Comparison of ENCODE assay signal across 8 cellular contexts in the genomic region with DNA sequence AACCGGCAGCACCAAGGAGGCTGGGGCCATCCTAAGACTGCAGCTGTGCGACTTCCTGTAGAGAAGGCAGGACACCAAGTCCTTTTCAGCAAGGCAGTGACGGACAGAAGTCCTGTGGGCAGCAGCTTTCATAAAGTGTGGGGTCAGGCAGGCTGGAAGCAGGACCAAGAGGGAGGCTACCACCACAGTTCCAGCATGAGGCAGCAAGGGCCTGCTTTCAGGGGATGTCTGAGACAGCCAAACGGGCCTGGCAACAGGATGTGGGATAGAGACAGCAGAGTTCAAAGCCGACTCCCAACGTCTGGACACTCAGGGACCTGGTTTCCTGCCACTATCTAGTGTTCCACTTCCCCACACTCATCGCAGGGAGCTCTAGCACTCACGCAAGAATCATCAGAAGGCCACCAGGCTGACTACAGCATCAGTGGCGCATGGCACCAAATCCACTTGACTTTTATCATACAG. TPM values are rescaled to one million over a fixed set of nuclear protein-coding genes. Genes with fewer than 3 reads are reported as not detected.
DNase-seq lines count a peak whose midpoint lies in the region; ATAC-seq and TF ChIP-seq lines count a peak whose summit lies in the region.

No MANE protein-coding gene starts in this region.

- no peak overlapping the region for H3K27ac ChIP-seq in SJCRH30

- H3K36me3 Mint-ChIP-seq in osteocyte (ENCODE audit: unreplicated experiment), result no peaks in the 10 kb centered on the region

- ATAC-seq in HG02642 (IDR thresholded peaks at IDR 0.05; ENCODE audit: poor library complexity, unreplicated experiment), result no peak

- DNase-seq in SKM-1 treated with dmso at 0.1 percent for 144 hours (lab: John Stamatoyannopoulos, UW; ENCODE audit: unreplicated experiment) (peak; percentile 41), SKM-1 (lab: John Stamatoyannopoulos, UW; ENCODE audit: unreplicated experiment) (no peak), SJCRH30 (peak; percentile 13 to 31), epithelial cell of esophagus (ENCODE audit: low read depth) (peak; percentile 9), osteocyte (ENCODE audit: extremely low spot score, unreplicated experiment) (no peak), epidermal melanocyte (ENCODE audit: insufficient read length, low spot score) (no peak), NCI-H187 (lab: John Stamatoyannopoulos, UW) (no peak)

- no peaks in the 10 kb centered on the region for H3K9me3 Mint-ChIP-seq in osteocyte (ENCODE audit: unreplicated experiment)

- no peaks in the 10 kb centered on the region for H3K27me3 ChIP-seq in SJCRH30

- TF ChIP-seq CTCF in epithelial cell of esophagus (IDR thresholded peaks at IDR 0.05; ENCODE audit: insufficient read depth, low read depth, low read length, missing control alignments), result no peak
- TF ChIP-seq CTCF in osteocyte (IDR thresholded peaks at IDR 0.05), result no peak

- H3K4me1 ChIP-seq in SJCRH30, result peaks cover 24% of the 10 kb centered on the region

- peaks cover 67% of the 10 kb centered on the region for H3K4me1 Mint-ChIP-seq in osteocyte (ENCODE audit: unreplicated experiment)

- no peak overlapping the region for H3K4me3 ChIP-seq in SJCRH30
- H3K4me3 ChIP-seq in epithelial cell of esophagus (ENCODE audit: low read length), result no peak overlapping the region

- peak overlapping the region; percentile 83 for H3K27ac Mint-ChIP-seq in osteocyte (ENCODE audit: unreplicated experiment)

- no peaks in the 10 kb centered on the region for H3K9me3 ChIP-seq in SJCRH30 (replicated peaks)

- H3K4me3 Mint-ChIP-seq in osteocyte (ENCODE audit: unreplicated experiment), result no peak overlapping the region

- H3K27me3 Mint-ChIP-seq in osteocyte (ENCODE audit: unreplicated experiment), result no peaks in the 10 kb centered on the region

- no peaks in the 10 kb centered on the region for H3K36me3 ChIP-seq in SJCRH30

RNA-seq across cellular contexts. Expression of gene USP7, which starts 5.3 kb away (rescaled TPM):
- 83.7 and 91.7 TPM in 2 replicates for total RNA-seq in SJCRH30 (2014; rRNA removed; shearing (Covaris generic))
- 81.6 and 88.2 TPM in 2 replicates for total RNA-seq in osteocyte

Comparison
In these comparisons a context has a peak if more than half of its experiments do, and no peak if none do; other contexts are left out.
1. DNase-seq: peak in SKM-1 treated with dmso at 0.1 percent for 144 hours (single experiment), SJCRH30 (2 of 2) and epithelial cell of esophagus (single experiment); none in SKM-1 (single experiment), osteocyte (single experiment), epidermal melanocyte (single experiment) and NCI-H187 (0 of 2).